Comparison of ENCODE assay signal across 31 cellular contexts in genomic region chr1:41645062-41645461, GRCh38.
A peak's percentile ranks its signal among the peaks of the same experiment; 100 is the strongest.
DNase-seq lines count a peak whose midpoint lies in the region; ATAC-seq and TF ChIP-seq lines count a peak whose summit lies in the region.
"Had no signal": no experiment of that assay in that cellular context is flagged by ENCODE, and none has a peak within 500 bp of the region (broad histone marks: within the 10 kb centered on the region; RNA-seq: fewer than 3 reads in every experiment).

No MANE protein-coding gene starts in this region.

- no peak for DNase-seq in activated naive CD4-positive, alpha-beta T cell treated with anti-CD3 and anti-CD28 coated beads, Interleukin-2, amount 10 ng/mL, durations not matched to agents 7 days and 5 days
- peak; percentile 87 for DNase-seq in NB4 (ENCODE audit: low read depth)
- peak; percentile 64 for DNase-seq in epidermal melanocyte (ENCODE audit: insufficient read length, low spot score)
- peak; percentile 6 for DNase-seq in transverse colon
- DNase-seq in lower lobe of right lung: no peak
- DNase-seq: activated CD4-positive, alpha-beta T cell treated with anti-CD3 and anti-CD28 coated beads for 36 hours; C1 segment of cervical spinal cord; Calu3; colonic mucosa; DMS79 treated with DMSO at 0.1 percent for 48 hours; effector CD8-positive, alpha-beta T cell; erythroblast; GF-D8; GM23248; immature natural killer cell; Karpas-422; left cardiac atrium; NCI-H2107; NCI-H446; NCI-H748 treated with DMSO at 0.1 percent for 48 hours; Right ventricle myocardium superior; thyroid gland had no signal

- H3K27ac ChIP-seq in transverse colon: no peak overlapping the region
- no peak overlapping the region for H3K27ac ChIP-seq in lower lobe of right lung
- H3K27ac ChIP-seq: cardiac muscle cell, colonic mucosa, GM23248, thyroid gland had no signal

- in situ Hi-C loops in transverse colon (cut with MboI; ENCODE audit: low pct_ligation_motif_present in 1 of 4, low pct_unique_long_range_greater_than_20kb in 1 of 4, low sequenced_read_pairs in 3 of 4): no loop called here

- H3K9me3 ChIP-seq in transverse colon: no peaks in the 10 kb centered on the region
- no peaks in the 10 kb centered on the region for H3K9me3 ChIP-seq in lower lobe of right lung
- H3K9me3 ChIP-seq: colonic mucosa, thyroid gland had no signal

- H3K36me3 ChIP-seq in transverse colon (no peaks in the 10 kb centered on the region), lower lobe of right lung (no peaks in the 10 kb centered on the region)
- H3K36me3 ChIP-seq: cardiac muscle cell, colonic mucosa, thyroid gland had no signal

- WGBS in transverse colon (ENCODE audit: low coverage in 1 of 2), 2 donors: 88% methylated on average over 2 of the region's 2 CpGs; no CpG with 5 or more reads in 1 of the 2 donors

- H3K4me3 Mint-ChIP-seq in activated naive CD4-positive, alpha-beta T cell treated with anti-CD3 and anti-CD28 coated beads, Interleukin-2, amount 50 U/mL, for 24 hours: no peak overlapping the region
- no peak overlapping the region for H3K4me3 Mint-ChIP-seq in activated naive CD4-positive, alpha-beta T cell treated with anti-CD3 and anti-CD28 coated beads, Interleukin-2, amount 10 ng/mL, durations not matched to agents 7 days and 5 days
- H3K4me3 Mint-ChIP-seq: activated CD4-positive, alpha-beta T cell treated with anti-CD3 and anti-CD28 coated beads for 36 hours; immature natural killer cell; neural crest cell had no signal

- H3K27me3 Mint-ChIP-seq in activated naive CD4-positive, alpha-beta T cell treated with anti-CD3 and anti-CD28 coated beads, Interleukin-2, amount 50 U/mL, for 24 hours: no peaks in the 10 kb centered on the region
- no peaks in the 10 kb centered on the region for H3K27me3 Mint-ChIP-seq in activated naive CD4-positive, alpha-beta T cell treated with anti-CD3 and anti-CD28 coated beads, Interleukin-2, amount 10 ng/mL, durations not matched to agents 7 days and 5 days
- H3K27me3 Mint-ChIP-seq: activated CD4-positive, alpha-beta T cell treated with anti-CD3 and anti-CD28 coated beads for 36 hours had no signal

- peaks cover 14% of the 10 kb centered on the region for H3K36me3 Mint-ChIP-seq in activated naive CD4-positive, alpha-beta T cell treated with anti-CD3 and anti-CD28 coated beads, Interleukin-2, amount 50 U/mL, for 24 hours
- H3K36me3 Mint-ChIP-seq in activated naive CD4-positive, alpha-beta T cell treated with anti-CD3 and anti-CD28 coated beads, Interleukin-2, amount 10 ng/mL, durations not matched to agents 7 days and 5 days: peaks cover 15% of the 10 kb centered on the region
- H3K36me3 Mint-ChIP-seq: immature natural killer cell had no signal

- H3K4me1 ChIP-seq in transverse colon (peaks cover 0 to 2% (median 0%) of the 10 kb centered on the region in 4 donors), lower lobe of right lung (peaks cover 8% of the 10 kb centered on the region)
- H3K4me1 ChIP-seq: colonic mucosa had no signal

- H3K4me3 ChIP-seq in NB4 (ENCODE audit: low read depth, low read length) (no peak overlapping the region), transverse colon (no peak overlapping the region), lower lobe of right lung (no peak overlapping the region)
- H3K4me3 ChIP-seq: cardiac muscle cell, colonic mucosa, GM23248, smooth muscle cell, thyroid gland had no signal

- no peak for TF ChIP-seq EP300 in transverse colon (IDR thresholded peaks at IDR 0.05; ENCODE audit: low read depth)

- H3K9me3 Mint-ChIP-seq in activated naive CD4-positive, alpha-beta T cell treated with anti-CD3 and anti-CD28 coated beads, Interleukin-2, amount 50 U/mL, for 24 hours: no peaks in the 10 kb centered on the region
- no peaks in the 10 kb centered on the region for H3K9me3 Mint-ChIP-seq in activated naive CD4-positive, alpha-beta T cell treated with anti-CD3 and anti-CD28 coated beads, Interleukin-2, amount 10 ng/mL, durations not matched to agents 7 days and 5 days
- H3K9me3 Mint-ChIP-seq: immature natural killer cell, neural crest cell had no signal

- peaks cover 27% of the 10 kb centered on the region for H3K4me1 Mint-ChIP-seq in activated naive CD4-positive, alpha-beta T cell treated with anti-CD3 and anti-CD28 coated beads, Interleukin-2, amount 50 U/mL, for 24 hours
- H3K4me1 Mint-ChIP-seq in activated naive CD4-positive, alpha-beta T cell treated with anti-CD3 and anti-CD28 coated beads, Interleukin-2, amount 10 ng/mL, durations not matched to agents 7 days and 5 days: peaks cover 13% of the 10 kb centered on the region

- H3K27me3 ChIP-seq in transverse colon: no peaks in the 10 kb centered on the region
- H3K27me3 ChIP-seq in lower lobe of right lung (ENCODE audit: low read depth): no peaks in the 10 kb centered on the region
- H3K27me3 ChIP-seq: cardiac muscle cell, colonic mucosa, thyroid gland had no signal

- intact Hi-C loops in transverse colon (cut with DNase I; ENCODE audit: low total_unique reads) (no loop called here), lower lobe of right lung (cut with DNase I) (no loop called here)

- H3K27ac Mint-ChIP-seq in activated naive CD4-positive, alpha-beta T cell treated with anti-CD3 and anti-CD28 coated beads, Interleukin-2, amount 50 U/mL, for 24 hours: peak overlapping the region; percentile 80
- H3K27ac Mint-ChIP-seq in activated naive CD4-positive, alpha-beta T cell treated with anti-CD3 and anti-CD28 coated beads, Interleukin-2, amount 10 ng/mL, durations not matched to agents 7 days and 5 days: no peak overlapping the region
- H3K27ac Mint-ChIP-seq: activated CD4-positive, alpha-beta T cell treated with anti-CD3 and anti-CD28 coated beads for 36 hours had no signal

- ATAC-seq in lower lobe of right lung (no peak), HG03460 (IDR thresholded peaks at IDR 0.05; ENCODE audit: unreplicated experiment) (no peak), GM19452 (IDR thresholded peaks at IDR 0.05; ENCODE audit: unreplicated experiment) (no peak)
- ATAC-seq: activated CD4-positive, alpha-beta T cell treated with anti-CD3 and anti-CD28 coated beads for 36 hours; HepG2; left cardiac atrium; Panc1; right cardiac atrium had no signal

- CTCF ChIA-PET in activated naive CD4-positive, alpha-beta T cell treated with anti-CD3 and anti-CD28 coated beads, Interleukin-2, amount 10 ng/mL, durations not matched to agents 7 days and 5 days (lab: Charles Lee): interaction anchor here (0.5 kb wide), 1 partner anchor 878 kb away, joined by 3 read pairs; no protein-coding TSS in a partner anchor

- TF ChIP-seq CTCF in NB4 (IDR thresholded peaks at IDR 0.05; ENCODE audit: low read depth, low read length) (no peak), transverse colon (IDR thresholded peaks at IDR 0.05) (no peak), lower lobe of right lung (IDR thresholded peaks at IDR 0.05) (no peak)

- TF ChIP-seq POLR2A in NB4 (IDR thresholded peaks at IDR 0.05; ENCODE audit: extremely low read depth, insufficient read length) (no peak), transverse colon (IDR thresholded peaks at IDR 0.05) (no peak)

Comparison
In these comparisons a context has a peak if more than half of its experiments do, and no peak if none do; other contexts are left out.
1. DNase-seq: peak in NB4 (single experiment), epidermal melanocyte (single experiment) and transverse colon (single experiment); none in activated naive CD4-positive, alpha-beta T cell treated with anti-CD3 and anti-CD28 coated beads, Interleukin-2, amount 10 ng/mL, durations not matched to agents 7 days and 5 days (single experiment) and lower lobe of right lung (single experiment).